Comparison of ENCODE assay signal across 10 cellular contexts in genomic region chr15:88896339-88897033, GRCh38. TPM values are rescaled to one million over a fixed set of nuclear protein-coding genes. Genes with fewer than 3 reads are reported as not detected.
DNase-seq lines count a peak whose midpoint lies in the region; ATAC-seq and TF ChIP-seq lines count a peak whose summit lies in the region.
"Had no signal": no experiment of that assay in that cellular context is flagged by ENCODE, and none has a peak within 500 bp of the region (broad histone marks: within the 10 kb centered on the region; RNA-seq: fewer than 3 reads in every experiment).

No MANE protein-coding gene starts in this region.

- H3K27me3 ChIP-seq in right atrium auricular region: no peaks in the 10 kb centered on the region
- no peaks in the 10 kb centered on the region for H3K27me3 ChIP-seq in thyroid gland
- H3K27me3 ChIP-seq in SJCRH30: peaks cover 9% of the 10 kb centered on the region; the same call in 1 of the 2 replicates

- peak overlapping the region; percentile 8 for H3K4me3 Mint-ChIP-seq in activated naive CD4-positive, alpha-beta T cell treated with anti-CD3 and anti-CD28 coated beads, Interleukin-2, amount 10 ng/mL, durations not matched to agents 7 days and 5 days
- H3K4me3 Mint-ChIP-seq in activated naive CD4-positive, alpha-beta T cell treated with anti-CD3 and anti-CD28 coated beads for 36 hours: no peak overlapping the region
- H3K4me3 Mint-ChIP-seq in WTC11: no peak overlapping the region

- H3K27me3 Mint-ChIP-seq in activated naive CD4-positive, alpha-beta T cell treated with anti-CD3 and anti-CD28 coated beads, Interleukin-2, amount 10 ng/mL, durations not matched to agents 7 days and 5 days: peaks cover 5% of the 10 kb centered on the region
- H3K27me3 Mint-ChIP-seq in activated naive CD4-positive, alpha-beta T cell treated with anti-CD3 and anti-CD28 coated beads for 36 hours (ENCODE audit: low read depth): no peaks in the 10 kb centered on the region
- H3K27me3 Mint-ChIP-seq in WTC11 (ENCODE audit: low read depth): 0 out of 2 replicates have a peak, but pooled peaks cover 2% of the 10 kb centered on the region

- peaks cover 37% of the 10 kb centered on the region for H3K4me1 Mint-ChIP-seq in activated naive CD4-positive, alpha-beta T cell treated with anti-CD3 and anti-CD28 coated beads, Interleukin-2, amount 10 ng/mL, durations not matched to agents 7 days and 5 days
- H3K4me1 Mint-ChIP-seq in activated naive CD4-positive, alpha-beta T cell treated with anti-CD3 and anti-CD28 coated beads for 36 hours (ENCODE audit: low read depth): peaks cover 34% of the 10 kb centered on the region
- H3K4me1 Mint-ChIP-seq in WTC11: peaks cover 48% of the 10 kb centered on the region

- no peak overlapping the region for H3K4me3 ChIP-seq in right atrium auricular region
- no peak overlapping the region for H3K4me3 ChIP-seq in thyroid gland (replicated peaks in 1 of 3)
- H3K4me3 ChIP-seq in SJCRH30: no peak overlapping the region

- no peak for TF ChIP-seq POLR2A in thyroid gland (IDR thresholded peaks at IDR 0.05)

- peaks cover 8% of the 10 kb centered on the region for H3K36me3 Mint-ChIP-seq in activated naive CD4-positive, alpha-beta T cell treated with anti-CD3 and anti-CD28 coated beads, Interleukin-2, amount 10 ng/mL, durations not matched to agents 7 days and 5 days
- peaks cover 1% of the 10 kb centered on the region for H3K36me3 Mint-ChIP-seq in activated naive CD4-positive, alpha-beta T cell treated with anti-CD3 and anti-CD28 coated beads for 36 hours (ENCODE audit: low read depth)
- H3K36me3 Mint-ChIP-seq in WTC11: peaks cover 30% of the 10 kb centered on the region

- H3K27ac Mint-ChIP-seq in activated naive CD4-positive, alpha-beta T cell treated with anti-CD3 and anti-CD28 coated beads, Interleukin-2, amount 10 ng/mL, durations not matched to agents 7 days and 5 days: peak overlapping the region; percentile 40
- H3K27ac Mint-ChIP-seq in activated naive CD4-positive, alpha-beta T cell treated with anti-CD3 and anti-CD28 coated beads for 36 hours: no peak overlapping the region
- H3K27ac Mint-ChIP-seq in WTC11: peak overlapping the region; percentile 69; the same call in 1 of the 2 replicates

- WGBS in thyroid gland, 2 donors: 65 to 70% methylated on average over 8 of the region's 8 CpGs

- POLR2A ChIA-PET in WTC11 (lab: Charles Lee): interaction anchor here (0.6 to 1.1 kb wide), 2 partner anchors 18 to 90 kb away, joined by 3 read pairs; no protein-coding TSS in a partner anchor

- TF ChIP-seq CTCF in WTC11 (IDR thresholded peaks at IDR 0.05) (no peak), right atrium auricular region (IDR thresholded peaks at IDR 0.05) (no peak), thyroid gland (IDR thresholded peaks at IDR 0.05) (no peak)

- H3K36me3 ChIP-seq in right atrium auricular region: peaks cover 29% of the 10 kb centered on the region
- H3K36me3 ChIP-seq in thyroid gland: no peaks in the 10 kb centered on the region
- H3K36me3 ChIP-seq in SJCRH30: no peaks in the 10 kb centered on the region

- DNase-seq in activated naive CD4-positive, alpha-beta T cell treated with anti-CD3 and anti-CD28 coated beads, Interleukin-2, amount 10 ng/mL, durations not matched to agents 7 days and 5 days: no peak
- no peak for DNase-seq in activated naive CD4-positive, alpha-beta T cell treated with anti-CD3 and anti-CD28 coated beads for 36 hours
- DNase-seq in WTC11 (ENCODE audit: low spot score) (no peak), right atrium auricular region (ENCODE audit: low spot score) (no peak), thyroid gland (peak in 1 of 2 donors; percentile 9), SJCRH30 (no peak)
- no peak for DNase-seq in NK-92 treated with Interleukin-12 subunit alpha and Interleukin-12 subunit beta, amount 100 ng/mL, for 24 hours (lab: John Stamatoyannopoulos, UW)

- peaks cover 0 to 63% of the 10 kb centered on the region in 2 donors for H3K4me1 ChIP-seq in right atrium auricular region
- H3K4me1 ChIP-seq in thyroid gland: peaks cover 21 to 35% of the 10 kb centered on the region in 2 donors
- peaks cover 10% of the 10 kb centered on the region for H3K4me1 ChIP-seq in SJCRH30

- intact Hi-C loops in activated naive CD4-positive, alpha-beta T cell treated with anti-CD3 and anti-CD28 coated beads for 36 hours (cut with micrococcal nuclease): loop anchor here (5.0 kb wide), 1 partner anchor 429 kb away; the partner anchor contains the start of genes MRPL46 and MRPS11
- intact Hi-C loops in thyroid gland (cut with DNase I): loop anchor here (10.0 kb wide), 2 partner anchors 272 to 348 kb away; partner anchors contain the start of genes AEN and FANCI

- CTCF ChIA-PET in activated naive CD4-positive, alpha-beta T cell treated with anti-CD3 and anti-CD28 coated beads, Interleukin-2, amount 10 ng/mL, durations not matched to agents 7 days and 5 days (lab: Charles Lee): interaction anchor here (1.6 to 3.2 kb wide), 2 partner anchors 9 to 272 kb away, joined by 6 to 31 read pairs; no protein-coding TSS in a partner anchor
- CTCF ChIA-PET in activated naive CD4-positive, alpha-beta T cell treated with anti-CD3 and anti-CD28 coated beads for 36 hours (lab: Charles Lee): interaction anchor here (0.6 to 2.4 kb wide), 4 partner anchors 8 to 1121 kb away, joined by 3 to 24 read pairs (median 4); no protein-coding TSS in a partner anchor
- CTCF ChIA-PET in WTC11 (lab: Charles Lee): interaction anchor here (1.3 to 4.2 kb wide), 6 partner anchors 9 to 429 kb away, joined by 3 to 64 read pairs (median 4); partner anchors contain the start of genes MRPL46 and MRPS11

- H3K9me3 Mint-ChIP-seq in activated naive CD4-positive, alpha-beta T cell treated with anti-CD3 and anti-CD28 coated beads, Interleukin-2, amount 10 ng/mL, durations not matched to agents 7 days and 5 days: no peaks in the 10 kb centered on the region
- no peaks in the 10 kb centered on the region for H3K9me3 Mint-ChIP-seq in activated naive CD4-positive, alpha-beta T cell treated with anti-CD3 and anti-CD28 coated beads for 36 hours
- no peaks in the 10 kb centered on the region for H3K9me3 Mint-ChIP-seq in WTC11

- no peak for ATAC-seq in WTC11
- no peak for ATAC-seq in GM21515 (IDR thresholded peaks at IDR 0.05; ENCODE audit: unreplicated experiment)

- H3K27ac ChIP-seq in right atrium auricular region (peak overlapping the region; percentile 79), thyroid gland (peak overlapping the region in 2 of 3 donors; percentile 36 to 80), SJCRH30 (no peak overlapping the region)
- H3K27ac ChIP-seq: GM23248 had no signal

- H3K9me3 ChIP-seq in right atrium auricular region (no peaks in the 10 kb centered on the region), thyroid gland (no peaks in the 10 kb centered on the region), SJCRH30 (replicated peaks) (no peaks in the 10 kb centered on the region)
- H3K9me3 ChIP-seq: tibial nerve had no signal

TF ChIP-seq in WTC11, 78 proteins besides CTCF, POLR2A, EP300 and RAD21:
- TF ChIP-seq, protein P1, sequence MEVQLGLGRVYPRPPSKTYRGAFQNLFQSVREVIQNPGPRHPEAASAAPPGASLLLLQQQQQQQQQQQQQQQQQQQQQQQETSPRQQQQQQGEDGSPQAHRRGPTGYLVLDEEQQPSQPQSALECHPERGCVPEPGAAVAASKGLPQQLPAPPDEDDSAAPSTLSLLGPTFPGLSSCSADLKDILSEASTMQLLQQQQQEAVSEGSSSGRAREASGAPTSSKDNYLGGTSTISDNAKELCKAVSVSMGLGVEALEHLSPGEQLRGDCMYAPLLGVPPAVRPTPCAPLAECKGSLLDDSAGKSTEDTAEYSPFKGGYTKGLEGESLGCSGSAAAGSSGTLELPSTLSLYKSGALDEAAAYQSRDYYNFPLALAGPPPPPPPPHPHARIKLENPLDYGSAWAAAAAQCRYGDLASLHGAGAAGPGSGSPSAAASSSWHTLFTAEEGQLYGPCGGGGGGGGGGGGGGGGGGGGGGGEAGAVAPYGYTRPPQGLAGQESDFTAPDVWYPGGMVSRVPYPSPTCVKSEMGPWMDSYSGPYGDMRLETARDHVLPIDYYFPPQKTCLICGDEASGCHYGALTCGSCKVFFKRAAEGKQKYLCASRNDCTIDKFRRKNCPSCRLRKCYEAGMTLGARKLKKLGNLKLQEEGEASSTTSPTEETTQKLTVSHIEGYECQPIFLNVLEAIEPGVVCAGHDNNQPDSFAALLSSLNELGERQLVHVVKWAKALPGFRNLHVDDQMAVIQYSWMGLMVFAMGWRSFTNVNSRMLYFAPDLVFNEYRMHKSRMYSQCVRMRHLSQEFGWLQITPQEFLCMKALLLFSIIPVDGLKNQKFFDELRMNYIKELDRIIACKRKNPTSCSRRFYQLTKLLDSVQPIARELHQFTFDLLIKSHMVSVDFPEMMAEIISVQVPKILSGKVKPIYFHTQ (CRISPR knock-in tag; IDR thresholded peaks at IDR 0.05): 0 out of 2 replicates have a peak, but pooled peaks have one; percentile 52
- TF ChIP-seq JUN (CRISPR knock-in tag; IDR thresholded peaks at IDR 0.05) (no peak), SMAD3 (CRISPR knock-in tag; IDR thresholded peaks at IDR 0.05; ENCODE audit: borderline replicate concordance) (no peak)
TF ChIP-seq in WTC11: peak in this region for 1.

RNA-seq across cellular contexts. Expression of gene HAPLN3, which starts 1.1 kb away (rescaled TPM):
- total RNA-seq in activated naive CD4-positive, alpha-beta T cell treated with anti-CD3 and anti-CD28 coated beads for 36 hours: 100 to 1,000 TPM; 103 to 105 TPM
- 50.6 to 65.9 TPM (median 65.2 TPM) in 3 replicates for total RNA-seq in WTC11 (2021)
- total RNA-seq in right atrium auricular region: 1 to 10 TPM; 3.2 to 3.6 TPM
- total RNA-seq in thyroid gland: 10 to 100 TPM in 1 of 4 donors, 1 to 10 TPM in 3; 3.6 to 14.0 (median 5.8) TPM
- 2.5 and 2.8 TPM in 2 replicates for total RNA-seq in SJCRH30 (2014; rRNA removed; shearing (Covaris generic))

RNA-seq across cellular contexts. Expression of gene MFGE8, which starts 16.7 kb away (rescaled TPM):
- 10 to 100 TPM; 28.2 to 31.6 TPM for total RNA-seq in activated naive CD4-positive, alpha-beta T cell treated with anti-CD3 and anti-CD28 coated beads for 36 hours
- total RNA-seq in WTC11 (2021) (719 to 847 TPM (median 814 TPM) in 3 replicates), right atrium auricular region (100 to 1,000 TPM; 341 to 552 TPM), thyroid gland (100 to 1,000 TPM in 2 of 4 donors, 10 to 100 TPM in 2; 94.8 to 161 (median 101) TPM)
- 60.9 and 69.1 TPM in 2 replicates for total RNA-seq in SJCRH30 (2014; rRNA removed; shearing (Covaris generic))
